In genomic region chr1:165597883-165598675, GRCh38 we compare ENCODE assay signal across 8 cellular contexts. TPM values are rescaled to one million over a fixed set of nuclear protein-coding genes. Genes with fewer than 3 reads are reported as not detected.
DNase-seq lines count a peak whose midpoint lies in the region; ATAC-seq and TF ChIP-seq lines count a peak whose summit lies in the region.

No MANE protein-coding gene starts in this region.

- peak overlapping the region; percentile 72 for H3K4me3 ChIP-seq in fibroblast of the aortic adventitia (ENCODE audit: low read depth, low read length)

- peak; percentile 99 to 100 for ATAC-seq in natural killer cell treated with Interleukin-12 subunit alpha and Interleukin-12 subunit beta and Interleukin-15 and Interleukin-18, amount 100 ng/mL, for 72 hours

- H3K4me3 Mint-ChIP-seq in natural killer cell treated with Interleukin-12 subunit alpha and Interleukin-12 subunit beta and Interleukin-15 and Interleukin-18, amount 100 ng/mL, for 72 hours: peak overlapping the region; percentile 87

- H3K36me3 Mint-ChIP-seq in natural killer cell treated with Interleukin-12 subunit alpha and Interleukin-12 subunit beta and Interleukin-15 and Interleukin-18, amount 100 ng/mL, for 72 hours: no peaks in the 10 kb centered on the region

- peaks cover 17 to 22% of the 10 kb centered on the region in 2 donors for H3K27me3 Mint-ChIP-seq in natural killer cell treated with Interleukin-12 subunit alpha and Interleukin-12 subunit beta and Interleukin-15 and Interleukin-18, amount 100 ng/mL, for 72 hours

- DNase-seq in Daoy (ENCODE audit: low read depth): peak; percentile 99
- peak; percentile 93 for DNase-seq in GOT3 (lab: John Stamatoyannopoulos, UW)
- DNase-seq in LHCN-M2 (ENCODE audit: low read depth): peak; percentile 95
- peak; percentile 96 for DNase-seq in RPMI7951 (ENCODE audit: low read depth)
- peak; percentile 83 for DNase-seq in activated effector memory CD4-positive, alpha-beta T cell treated with Interleukin-2 at 50 U/mL for 16 hours
- peak; percentile 96 for DNase-seq in fibroblast of the aortic adventitia (ENCODE audit: low read depth)
- DNase-seq in natural killer cell treated with Interleukin-12 subunit alpha and Interleukin-12 subunit beta and Interleukin-15 and Interleukin-18, amount 100 ng/mL, for 72 hours (ENCODE audit: low spot score): peak; percentile 98
- peak; percentile 95 for DNase-seq in stimulated activated naive CD4-positive, alpha-beta T cell treated with Interleukin-2 at 50 U/mL for 16 hours (lab: John Stamatoyannopoulos, UW)

- no peak for TF ChIP-seq CTCF in fibroblast of the aortic adventitia (IDR thresholded peaks at IDR 0.05; ENCODE audit: insufficient read depth, low read length)

- H3K4me1 Mint-ChIP-seq in natural killer cell treated with Interleukin-12 subunit alpha and Interleukin-12 subunit beta and Interleukin-15 and Interleukin-18, amount 100 ng/mL, for 72 hours (ENCODE audit: low read depth in 2 of 2): peaks cover 27 to 32% of the 10 kb centered on the region in 2 donors

- H3K27ac Mint-ChIP-seq in natural killer cell treated with Interleukin-12 subunit alpha and Interleukin-12 subunit beta and Interleukin-15 and Interleukin-18, amount 100 ng/mL, for 72 hours: peak overlapping the region; percentile 92

- no peaks in the 10 kb centered on the region for H3K9me3 Mint-ChIP-seq in natural killer cell treated with Interleukin-12 subunit alpha and Interleukin-12 subunit beta and Interleukin-15 and Interleukin-18, amount 100 ng/mL, for 72 hours

RNA-seq across cellular contexts. Expression of gene MGST3, which starts 33.0 kb away (rescaled TPM):
- 107 and 112 TPM in 2 replicates for total RNA-seq in Daoy (2014; rRNA removed; shearing (Covaris generic))
- total RNA-seq in LHCN-M2 (2014; rRNA removed): 124 and 129 TPM in 2 replicates
- 265 TPM for polyA plus RNA-seq in LHCN-M2 (2012)
- 344 and 457 TPM in 2 replicates for total RNA-seq in RPMI7951 (2014; rRNA removed; shearing (Covaris generic))
- total RNA-seq in fibroblast of the aortic adventitia (ENCODE audit: low replicate concordance): 178 and 183 TPM in 2 replicates
- total RNA-seq in natural killer cell treated with Interleukin-12 subunit alpha and Interleukin-12 subunit beta and Interleukin-15 and Interleukin-18, amount 100 ng/mL, for 72 hours: 10 to 100 TPM; 19.5 to 29.5 TPM

RNA-seq across cellular contexts. Expression of gene LRRC52, which starts 54.3 kb away (rescaled TPM):
- not detected in 2 replicates for total RNA-seq in Daoy (2014; rRNA removed; shearing (Covaris generic))
- total RNA-seq in LHCN-M2 (2014; rRNA removed) (not detected in 2 replicates), fibroblast of the aortic adventitia (ENCODE audit: low replicate concordance) (not detected in 2 replicates)
- not detected for polyA plus RNA-seq in LHCN-M2 (2012)
- total RNA-seq in RPMI7951 (2014; rRNA removed; shearing (Covaris generic)): not detected in 2 replicates
- total RNA-seq in natural killer cell treated with Interleukin-12 subunit alpha and Interleukin-12 subunit beta and Interleukin-15 and Interleukin-18, amount 100 ng/mL, for 72 hours: not detected

Comparison
In these comparisons a context has a peak if more than half of its experiments do, and no peak if none do; other contexts are left out.
1. Peak in every context shown above with its lines: DNase-seq, ATAC-seq and H3K4me3 ChIP-seq.